In the genomic region with DNA sequence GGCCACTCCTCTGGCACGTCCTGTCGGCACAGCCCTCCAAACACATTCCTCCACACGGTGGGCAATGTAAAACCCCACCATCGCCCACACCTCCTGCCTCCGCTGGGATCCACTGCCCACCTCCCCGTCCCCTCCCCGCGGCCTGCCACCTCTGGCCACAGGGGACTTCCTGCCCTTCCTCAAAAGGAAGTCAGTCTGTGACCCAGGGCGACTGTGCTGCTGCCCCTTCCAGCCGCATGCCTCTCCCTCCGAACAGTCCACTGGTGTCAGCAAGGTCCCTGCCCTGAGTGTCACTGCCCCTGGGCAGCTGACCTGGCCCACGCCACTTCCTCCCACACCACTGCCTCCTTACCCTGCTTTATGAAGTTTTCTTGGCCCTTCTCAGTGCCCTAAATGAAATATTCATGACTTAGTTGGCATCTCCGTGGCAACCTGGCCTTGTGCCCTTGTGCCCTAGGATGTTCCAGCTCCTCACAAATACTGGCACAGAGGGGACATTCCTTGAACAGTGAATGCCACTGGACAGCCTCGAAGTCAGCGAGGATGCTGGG, we compare ENCODE assay signal across 10 cellular contexts. TPM values are rescaled to one million over a fixed set of nuclear protein-coding genes. Genes with fewer than 3 reads are reported as not detected.
A peak's percentile ranks its signal among the peaks of the same experiment; 100 is the strongest.
DNase-seq lines count a peak whose midpoint lies in the region; ATAC-seq, FAIRE-seq and TF ChIP-seq lines count a peak whose summit lies in the region.
"Had no signal": no experiment of that assay in that cellular context is flagged by ENCODE, and none has a peak within 500 bp of the region (broad histone marks: within the 10 kb centered on the region; RNA-seq: fewer than 3 reads in every experiment).

No MANE protein-coding gene starts in this region.

- FAIRE-seq in A549 (lab: Jason Lieb, UNC): no peak
- FAIRE-seq: urothelium cell line had no signal

- H3K4me2 ChIP-seq in A549: peak overlapping the region; percentile 99
- no peak overlapping the region for H3K4me2 ChIP-seq in GM23338

- H4K20me1 ChIP-seq in GM23338 (replicated peaks; ENCODE audit: insufficient read depth): no peaks in the 10 kb centered on the region

- peaks cover 19% of the 10 kb centered on the region for H3K4me1 ChIP-seq in A549
- H3K4me1 ChIP-seq in ascending aorta: peaks cover 13 to 36% of the 10 kb centered on the region in 2 donors
- peaks cover 19% of the 10 kb centered on the region for H3K4me1 ChIP-seq in mucosa of descending colon (ENCODE audit: low read depth)
- H3K4me1 ChIP-seq in GM23338 (ENCODE audit: insufficient read depth): no peaks in the 10 kb centered on the region

- TF ChIP-seq RAD21 in A549 (conservative IDR thresholded peaks at IDR 0.05 in 1 of 2, IDR thresholded peaks at IDR 0.05 in 1 of 2): no peak

- no peaks in the 10 kb centered on the region for H3K9me3 Mint-ChIP-seq in GM23338

- H3K9me3 ChIP-seq in A549 (no peaks in the 10 kb centered on the region), ascending aorta (no peaks in the 10 kb centered on the region), mucosa of descending colon (no peaks in the 10 kb centered on the region)

- no peak for TF ChIP-seq POLR2A in A549 (IDR thresholded peaks at IDR 0.05; ENCODE audit: low read length)

- H3K4me3 Mint-ChIP-seq in GM23338: no peak overlapping the region

- TF ChIP-seq CTCF in A549 (IDR thresholded peaks at IDR 0.05) (no peak), HL-60 (IDR thresholded peaks at IDR 0.05; ENCODE audit: insufficient read depth, low read length) (no peak), ascending aorta (IDR thresholded peaks at IDR 0.05) (no peak), mucosa of descending colon (IDR thresholded peaks at IDR 0.05) (no peak), GM23338 (conservative IDR thresholded peaks at IDR 0.05; ENCODE audit: low read depth in 2 of 2) (no peak)

- H3K79me2 ChIP-seq in GM23338 (replicated peaks; ENCODE audit: insufficient read depth): no peaks in the 10 kb centered on the region

- CTCF ChIA-PET in A549 (lab: Yijun Ruan, JAX): interaction anchor here (1.4 kb wide), 1 partner anchor 62 kb away, joined by 4 read pairs; no protein-coding TSS in a partner anchor

- H3K4me1 Mint-ChIP-seq in GM23338: no peaks in the 10 kb centered on the region; the same call in 2 of the 3 replicates

- H3K27ac ChIP-seq in A549: peak overlapping the region in 1 of 2 experiments; percentile 89; a peak in 3 of 6 replicates
- peak overlapping the region; percentile 82 for H3K27ac ChIP-seq in HL-60 (replicated peaks)
- peak overlapping the region; percentile 89 to 90 for H3K27ac ChIP-seq in ascending aorta
- H3K27ac ChIP-seq in GM23338 (ENCODE audit: low read depth): no peak overlapping the region

- WGBS in A549 (ENCODE audit: missing lambda C conversion rate): 92% methylated on average over 15 of the region's 15 CpGs

- H2AFZ ChIP-seq in GM23338: no peak overlapping the region

- no peaks in the 10 kb centered on the region for H3K36me3 Mint-ChIP-seq in GM23338 (ENCODE audit: low read depth)

- no peak for DNase-seq in A549 (ENCODE audit: low read depth in 1 of 2, low spot score in 1 of 2)
- peak in 1 of 2 experiments; percentile 17 for DNase-seq in HL-60 (ENCODE audit: low read depth in 1 of 2, low spot score in 1 of 2)
- DNase-seq in ascending aorta (ENCODE audit: low spot score in 2 of 2): peak in 1 of 2 donors; percentile 89
- DNase-seq in mucosa of descending colon: peak in 2 of 3 donors; percentile 38 to 47
- DNase-seq in T-helper 9 cell: no peak
- no peak for DNase-seq in GM23338 (ENCODE audit: low spot score)
- no peak for DNase-seq in NCI-H187 (lab: John Stamatoyannopoulos, UW)
- DNase-seq: DMS79 treated with DMSO at 0.1 percent for 48 hours had no signal

- POLR2A ChIA-PET in A549 (lab: Yijun Ruan, JAX): no interaction called here

- TF ChIP-seq EP300 in A549 (IDR thresholded peaks at IDR 0.05): no peak

- intact Hi-C loops in ascending aorta (cut with DNase I): loop anchor here (1.0 to 10.0 kb wide), 3 partner anchors 14 to 199 kb away; partner anchors contain the start of gene COPS3
- intact Hi-C loops in mucosa of descending colon (cut with DNase I, micrococcal nuclease): no loop called here

- H3K36me3 ChIP-seq in ascending aorta: peaks cover 0 to 4% of the 10 kb centered on the region in 2 donors
- no peaks in the 10 kb centered on the region for H3K36me3 ChIP-seq in mucosa of descending colon (ENCODE audit: low read depth)
- no peaks in the 10 kb centered on the region for H3K36me3 ChIP-seq in GM23338 (ENCODE audit: insufficient read depth)

- H3K27me3 Mint-ChIP-seq in GM23338 (ENCODE audit: insufficient read depth, low read depth, poor library complexity): peaks cover 17% of the 10 kb centered on the region

- no peaks in the 10 kb centered on the region for H3K27me3 ChIP-seq in HL-60 (ENCODE audit: insufficient read depth, poor library complexity, severe bottlenecking)
- H3K27me3 ChIP-seq in ascending aorta: no peaks in the 10 kb centered on the region
- H3K27me3 ChIP-seq in GM23338 (ENCODE audit: insufficient read depth): no peaks in the 10 kb centered on the region

- ATAC-seq in A549 (no peak), mucosa of descending colon (no peak), GM23338 (no peak), GM21825 (IDR thresholded peaks at IDR 0.05; ENCODE audit: unreplicated experiment) (no peak)

- H3K4me3 ChIP-seq in A549: peak overlapping the region; percentile 78; the same call in 1 of the 3 replicates
- peak overlapping the region; percentile 64 for H3K4me3 ChIP-seq in HL-60 (replicated peaks; ENCODE audit: insufficient read depth, low read length)
- peak overlapping the region in 1 of 2 donors; percentile 13 for H3K4me3 ChIP-seq in ascending aorta
- H3K4me3 ChIP-seq in mucosa of descending colon: no peak overlapping the region
- no peak overlapping the region for H3K4me3 ChIP-seq in GM23338

- H3F3A ChIP-seq in GM23338 (replicated peaks; ENCODE audit: low read depth): peaks cover 3% of the 10 kb centered on the region; the same call in 1 of the 2 replicates

- H3K9me2 ChIP-seq in GM23338 (ENCODE audit: insufficient read depth): no peaks in the 10 kb centered on the region

- H3K27ac Mint-ChIP-seq in GM23338: no peak overlapping the region

TF ChIP-seq in A549, 52 proteins besides CTCF, POLR2A, EP300 and RAD21:
- TF ChIP-seq MAZ (IDR thresholded peaks at IDR 0.05; ENCODE audit: borderline replicate concordance, low read depth, low read length): no peak
- TF ChIP-seq RFX5 (IDR thresholded peaks at IDR 0.05): no peak
- TF ChIP-seq CHD4 (IDR thresholded peaks at IDR 0.05; ENCODE audit: borderline replicate concordance): no peak
- TF ChIP-seq MAFK (IDR thresholded peaks at IDR 0.05; ENCODE audit: partially characterized antibody): no peak
- TF ChIP-seq HOXB13 (CRISPR knock-in tag; IDR thresholded peaks at IDR 0.05; ENCODE audit: low read depth): no peak
- no peak for TF ChIP-seq NFE2L2 (conservative IDR thresholded peaks at IDR 0.05; ENCODE audit: low read length)
- no peak for TF ChIP-seq NPAS2 (CRISPR knock-in tag; IDR thresholded peaks at IDR 0.05; ENCODE audit: borderline replicate concordance)
- no peak for TF ChIP-seq RCOR1 (IDR thresholded peaks at IDR 0.05; ENCODE audit: low read depth, low read length)
TF ChIP-seq in A549: peak in this region for 0.

TF ChIP-seq in GM23338, 12 proteins besides CTCF, POLR2A, EP300 and RAD21:
- TF ChIP-seq ZNF331 (CRISPR knock-in tag; IDR thresholded peaks at IDR 0.05; ENCODE audit: low read depth): no peak
- TF ChIP-seq, protein P1, sequence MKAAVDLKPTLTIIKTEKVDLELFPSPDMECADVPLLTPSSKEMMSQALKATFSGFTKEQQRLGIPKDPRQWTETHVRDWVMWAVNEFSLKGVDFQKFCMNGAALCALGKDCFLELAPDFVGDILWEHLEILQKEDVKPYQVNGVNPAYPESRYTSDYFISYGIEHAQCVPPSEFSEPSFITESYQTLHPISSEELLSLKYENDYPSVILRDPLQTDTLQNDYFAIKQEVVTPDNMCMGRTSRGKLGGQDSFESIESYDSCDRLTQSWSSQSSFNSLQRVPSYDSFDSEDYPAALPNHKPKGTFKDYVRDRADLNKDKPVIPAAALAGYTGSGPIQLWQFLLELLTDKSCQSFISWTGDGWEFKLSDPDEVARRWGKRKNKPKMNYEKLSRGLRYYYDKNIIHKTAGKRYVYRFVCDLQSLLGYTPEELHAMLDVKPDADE (IDR thresholded peaks at IDR 0.05): no peak

RNA-seq across cellular contexts. Expression of gene PLD6, which starts 2.0 kb away (rescaled TPM):
- polyA plus RNA-seq in A549 (2011; rRNA removed): 5.4 and 5.7 TPM in 2 replicates
- 5.7 and 7.7 TPM in 2 replicates for polyA plus RNA-seq in A549 (2012; cell fraction: cytosol; rRNA removed)
- polyA plus RNA-seq in A549 (2012; cell fraction: nucleus; rRNA removed): 6.5 and 9.7 TPM in 2 replicates
- 5.6 to 6.6 TPM (median 5.6 TPM) in 3 replicates for polyA plus RNA-seq in A549 (2017; fragmentation: RNase III; extraction: RNeasy Plus Mini Kit Qiagen cat#74134 plus additional on column Dnase treatment)
- polyA minus RNA-seq in A549 (2011; rRNA and poly(A)+ RNA removed): 4.5 and 5.1 TPM in 2 replicates
- total RNA-seq in ascending aorta: 0.32 TPM
- total RNA-seq in mucosa of descending colon: 10 to 100 TPM in 1 of 3 donors, 1 to 10 TPM in 2; 1.3 to 12.9 (median 2.0) TPM
- not detected in 2 replicates for total RNA-seq in GM23338 (2014; rRNA removed; shearing (Covaris generic))
- polyA plus RNA-seq in GM23338 (2016; fragmentation: Nextera tagmentation; extraction: Ambion mirVana): 0.16 TPM in 1 of 2 replicates, not detected in the other

RNA-seq across cellular contexts. Expression of gene FLCN, which starts 32.9 kb away (rescaled TPM):
- polyA plus RNA-seq in A549 (2011; rRNA removed) (14.2 and 16.1 TPM in 2 replicates), A549 (2017; fragmentation: RNase III; extraction: RNeasy Plus Mini Kit Qiagen cat#74134 plus additional on column Dnase treatment) (17.3 to 25.1 TPM (median 22.1 TPM) in 3 replicates), GM23338 (2016; fragmentation: Nextera tagmentation; extraction: Ambion mirVana) (12.1 and 15.8 TPM in 2 replicates)
- polyA plus RNA-seq in A549 (2012; cell fraction: cytosol; rRNA removed): 11.2 and 13.4 TPM in 2 replicates
- polyA plus RNA-seq in A549 (2012; cell fraction: nucleus; rRNA removed): 41.2 and 46.0 TPM in 2 replicates
- 31.7 and 32.1 TPM in 2 replicates for polyA minus RNA-seq in A549 (2011; rRNA and poly(A)+ RNA removed)
- total RNA-seq in ascending aorta (48.6 TPM), mucosa of descending colon (10 to 100 TPM; 52.8 to 64.5 (median 57.1) TPM)
- 35.9 and 36.6 TPM in 2 replicates for total RNA-seq in GM23338 (2014; rRNA removed; shearing (Covaris generic))

Comparison
In these comparisons a context has a peak if more than half of its experiments do, and no peak if none do; other contexts are left out.
1. DNase-seq: peak in mucosa of descending colon (2 of 3); none in A549 (0 of 2), T-helper 9 cell (single experiment), GM23338 (single experiment) and NCI-H187 (0 of 2).
2. H3K4me3 ChIP-seq: peak in A549 (single experiment) and HL-60 (single experiment); none in mucosa of descending colon (single experiment) and GM23338 (single experiment).